11 cellular contexts compared by ENCODE assay signal in genomic region chr1:12621346-12622320, GRCh38. TPM values are rescaled to one million over a fixed set of nuclear protein-coding genes. Genes with fewer than 3 reads are reported as not detected.
DNase-seq lines count a peak whose midpoint lies in the region; ATAC-seq and TF ChIP-seq lines count a peak whose summit lies in the region.
"Had no signal": no experiment of that assay in that cellular context is flagged by ENCODE, and none has a peak within 500 bp of the region (broad histone marks: within the 10 kb centered on the region; RNA-seq: fewer than 3 reads in every experiment).

No MANE protein-coding gene starts in this region.

- in situ Hi-C loops in Panc1 (cut with HindIII; ENCODE audit: low pct_unique_long_range_greater_than_20kb, low sequenced_read_pairs) = no loop called here

- ATAC-seq in Panc1 (no peak), HG02938 (IDR thresholded peaks at IDR 0.05; ENCODE audit: unreplicated experiment) (no peak), GM19324 (IDR thresholded peaks at IDR 0.05; ENCODE audit: low FRiP score, unreplicated experiment) (no peak)

- H3K4me1 ChIP-seq in Panc1 (ENCODE audit: control insufficient read depth, insufficient read depth, low read length) (peaks cover 42% of the 10 kb centered on the region), subcutaneous abdominal adipose tissue (ENCODE audit: control insufficient read depth in 5 of 5, insufficient read depth in 5 of 5, low read length in 5 of 5) (peaks cover 23 to 56% (median 45%) of the 10 kb centered on the region in 5 donors)
- H3K4me1 ChIP-seq in effector memory CD4-positive, alpha-beta T cell (ENCODE audit: control insufficient read depth, insufficient read depth, low read length, poor library complexity, severe bottlenecking) = peaks cover 16% of the 10 kb centered on the region
- H3K4me1 ChIP-seq: BE2C had no signal

- TF ChIP-seq CTCF in Panc1 (IDR thresholded peaks at IDR 0.05) = no peak

- H3K36me3 ChIP-seq in Panc1 (ENCODE audit: control insufficient read depth, insufficient read depth, low read length) (no peaks in the 10 kb centered on the region; the same call in 1 of the 2 replicates), subcutaneous abdominal adipose tissue (ENCODE audit: control insufficient read depth in 5 of 5, insufficient read depth in 5 of 5, low read length in 5 of 5) (no peaks in the 10 kb centered on the region)
- H3K36me3 ChIP-seq in effector memory CD4-positive, alpha-beta T cell (ENCODE audit: control insufficient read depth, insufficient read depth, low read length) = no peaks in the 10 kb centered on the region
- H3K36me3 ChIP-seq: BE2C had no signal

- H3K27me3 ChIP-seq in Panc1 (ENCODE audit: control insufficient read depth, insufficient read depth, low read length) (no peaks in the 10 kb centered on the region), subcutaneous abdominal adipose tissue (ENCODE audit: control insufficient read depth in 5 of 5, insufficient read depth in 4 of 5, low read length in 5 of 5) (no peaks in the 10 kb centered on the region)
- no peaks in the 10 kb centered on the region for H3K27me3 ChIP-seq in effector memory CD4-positive, alpha-beta T cell (replicated peaks; ENCODE audit: control insufficient read depth, insufficient read depth, low read length, poor library complexity, severe bottlenecking)
- H3K27me3 ChIP-seq: BE2C had no signal

- CTCF ChIA-PET in Panc1 (lab: Charles Lee) = no interaction called here

- POLR2A ChIA-PET in Panc1 (lab: Charles Lee) = interaction anchor here (0.7 kb wide), 1 partner anchor 65 kb away, joined by 5 read pairs; no protein-coding TSS in a partner anchor

- H3K9me3 ChIP-seq in Panc1 (ENCODE audit: control insufficient read depth, insufficient read depth, low read depth, low read length) = no peaks in the 10 kb centered on the region
- H3K9me3 ChIP-seq in subcutaneous abdominal adipose tissue (ENCODE audit: control insufficient read depth in 5 of 5, low read length in 5 of 5) = no peaks in the 10 kb centered on the region
- H3K9me3 ChIP-seq in effector memory CD4-positive, alpha-beta T cell (ENCODE audit: control insufficient read depth, low read length) = no peaks in the 10 kb centered on the region
- H3K9me3 ChIP-seq: BE2C had no signal

- DNase-seq in Panc1 (ENCODE audit: low read depth, low spot score) (no peak), dermis blood vessel endothelial cell (peak; percentile 28), medulla oblongata (ENCODE audit: extremely low spot score) (peak; percentile 59), mucosa of gallbladder (ENCODE audit: low spot score) (no peak)
- no peak for DNase-seq in effector memory CD4-positive, alpha-beta T cell
- DNase-seq: activated naive CD4-positive, alpha-beta T cell treated with anti-CD3 and anti-CD28 coated beads, Interleukin-2, amount 10 ng/mL, durations not matched to agents 7 days and 5 days; BE2C; erythroblast had no signal

- H3K27ac ChIP-seq in Panc1 (ENCODE audit: low read length) (peak overlapping the region; percentile 83), subcutaneous abdominal adipose tissue (ENCODE audit: low read depth, low read length) (peak overlapping the region; percentile 99)
- no peak overlapping the region for H3K27ac ChIP-seq in effector memory CD4-positive, alpha-beta T cell (ENCODE audit: insufficient read depth, low read length, poor library complexity, severe bottlenecking)

- no TSS peak for BruUV-seq in Panc1 (replicated peaks; lab: Mats Ljungman, UMichigan)

- no peak overlapping the region for H3K4me3 ChIP-seq in Panc1 (ENCODE audit: low read depth in 2 of 2, low read length in 2 of 2)
- no peak overlapping the region for H3K4me3 ChIP-seq in subcutaneous abdominal adipose tissue (ENCODE audit: low read depth in 1 of 5, low read length in 5 of 5)
- H3K4me3 ChIP-seq in effector memory CD4-positive, alpha-beta T cell (ENCODE audit: insufficient read depth, low read depth, low read length, poor library complexity, severe bottlenecking) = no peak overlapping the region

- peak overlapping the region in 2 of 5 donors; percentile 1 to 56 for H3K9ac ChIP-seq in subcutaneous abdominal adipose tissue (ENCODE audit: low read length in 5 of 5)

- intact Hi-C loops in Panc1 (cut with micrococcal nuclease; ENCODE audit: unreplicated experiment) = loop anchor here (5.0 kb wide), 2 partner anchors 36 to 299 kb away; no protein-coding TSS in a partner anchor

RNA-seq across cellular contexts. Expression of gene DHRS3, which starts 3.6 kb away (rescaled TPM):
- total RNA-seq in Panc1 (2021; ENCODE audit: unreplicated experiment) (113 TPM), dermis blood vessel endothelial cell (57.1 and 121 TPM in 2 replicates), mucosa of gallbladder (168 TPM)
- 143 TPM for polyA plus RNA-seq in Panc1 (2012; ENCODE audit: insufficient read length)

RNA-seq across cellular contexts. Expression of gene AADACL4, which starts 22.3 kb away (rescaled TPM):
- total RNA-seq in Panc1 (2021; ENCODE audit: unreplicated experiment) (not detected), dermis blood vessel endothelial cell (not detected in 2 replicates), mucosa of gallbladder (not detected)
- polyA plus RNA-seq in Panc1 (2012; ENCODE audit: insufficient read length) = not detected

Comparison
In these comparisons a context has a peak if more than half of its experiments do, and no peak if none do; other contexts are left out.
1. DNase-seq: peak in dermis blood vessel endothelial cell (single experiment) and medulla oblongata (single experiment); none in Panc1 (single experiment), mucosa of gallbladder (single experiment) and effector memory CD4-positive, alpha-beta T cell (0 of 3).